1 cellular context compared by ENCODE assay signal in the genomic region with DNA sequence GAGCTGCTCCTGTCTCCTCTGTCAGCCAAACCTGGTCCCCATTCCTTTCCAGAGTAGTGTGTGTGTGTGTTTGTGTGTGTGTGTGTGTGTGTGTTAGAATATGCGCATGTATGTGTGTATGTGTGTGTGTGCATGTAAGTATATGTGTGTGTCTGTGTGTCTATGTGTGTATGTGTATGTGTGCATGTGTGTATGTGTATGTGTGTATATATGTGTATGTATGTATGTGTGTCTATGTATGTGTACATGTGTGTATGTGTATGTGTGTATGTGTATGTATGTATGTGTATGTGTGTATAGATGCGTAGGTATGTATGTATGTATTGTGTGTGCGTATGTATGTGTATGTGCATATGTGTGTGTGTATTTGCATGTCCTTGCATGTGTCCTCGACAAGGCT.
TF ChIP-seq lines count a peak whose summit lies in the region.

No MANE protein-coding gene starts in this region.

TF ChIP-seq in K562, 482 proteins besides CTCF, POLR2A, EP300 and RAD21 (continued from another document and continues in another):
- TF ChIP-seq, protein P1, sequence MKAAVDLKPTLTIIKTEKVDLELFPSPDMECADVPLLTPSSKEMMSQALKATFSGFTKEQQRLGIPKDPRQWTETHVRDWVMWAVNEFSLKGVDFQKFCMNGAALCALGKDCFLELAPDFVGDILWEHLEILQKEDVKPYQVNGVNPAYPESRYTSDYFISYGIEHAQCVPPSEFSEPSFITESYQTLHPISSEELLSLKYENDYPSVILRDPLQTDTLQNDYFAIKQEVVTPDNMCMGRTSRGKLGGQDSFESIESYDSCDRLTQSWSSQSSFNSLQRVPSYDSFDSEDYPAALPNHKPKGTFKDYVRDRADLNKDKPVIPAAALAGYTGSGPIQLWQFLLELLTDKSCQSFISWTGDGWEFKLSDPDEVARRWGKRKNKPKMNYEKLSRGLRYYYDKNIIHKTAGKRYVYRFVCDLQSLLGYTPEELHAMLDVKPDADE (conservative IDR thresholded peaks at IDR 0.05; ENCODE audit: control insufficient read depth, low read depth, low read length) = no peak
- TF ChIP-seq GABPA (tag; conservative IDR thresholded peaks at IDR 0.05; ENCODE audit: low read depth) = no peak
- TF ChIP-seq ELF2 (CRISPR knock-in tag; IDR thresholded peaks at IDR 0.05) = 0 out of 2 replicates have a peak, but pooled peaks have one; percentile 27
- no peak for TF ChIP-seq KLF16 (IDR thresholded peaks at IDR 0.05)
- TF ChIP-seq, protein P2, sequence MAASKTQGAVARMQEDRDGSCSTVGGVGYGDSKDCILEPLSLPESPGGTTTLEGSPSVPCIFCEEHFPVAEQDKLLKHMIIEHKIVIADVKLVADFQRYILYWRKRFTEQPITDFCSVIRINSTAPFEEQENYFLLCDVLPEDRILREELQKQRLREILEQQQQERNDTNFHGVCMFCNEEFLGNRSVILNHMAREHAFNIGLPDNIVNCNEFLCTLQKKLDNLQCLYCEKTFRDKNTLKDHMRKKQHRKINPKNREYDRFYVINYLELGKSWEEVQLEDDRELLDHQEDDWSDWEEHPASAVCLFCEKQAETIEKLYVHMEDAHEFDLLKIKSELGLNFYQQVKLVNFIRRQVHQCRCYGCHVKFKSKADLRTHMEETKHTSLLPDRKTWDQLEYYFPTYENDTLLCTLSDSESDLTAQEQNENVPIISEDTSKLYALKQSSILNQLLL (CRISPR knock-in tag; IDR thresholded peaks at IDR 0.05; ENCODE audit: borderline replicate concordance) = no peak
- TF ChIP-seq FOSL1 (tag; conservative IDR thresholded peaks at IDR 0.05) = no peak
- TF ChIP-seq ARNT (IDR thresholded peaks at IDR 0.05) = no peak
- TF ChIP-seq, protein P3, sequence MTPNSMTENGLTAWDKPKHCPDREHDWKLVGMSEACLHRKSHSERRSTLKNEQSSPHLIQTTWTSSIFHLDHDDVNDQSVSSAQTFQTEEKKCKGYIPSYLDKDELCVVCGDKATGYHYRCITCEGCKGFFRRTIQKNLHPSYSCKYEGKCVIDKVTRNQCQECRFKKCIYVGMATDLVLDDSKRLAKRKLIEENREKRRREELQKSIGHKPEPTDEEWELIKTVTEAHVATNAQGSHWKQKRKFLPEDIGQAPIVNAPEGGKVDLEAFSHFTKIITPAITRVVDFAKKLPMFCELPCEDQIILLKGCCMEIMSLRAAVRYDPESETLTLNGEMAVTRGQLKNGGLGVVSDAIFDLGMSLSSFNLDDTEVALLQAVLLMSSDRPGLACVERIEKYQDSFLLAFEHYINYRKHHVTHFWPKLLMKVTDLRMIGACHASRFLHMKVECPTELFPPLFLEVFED (CRISPR knock-in tag; conservative IDR thresholded peaks at IDR 0.05) = peak; percentile 76; the same call in 1 of the 2 replicates
- no peak for TF ChIP-seq ZNF282 (CRISPR knock-in tag; IDR thresholded peaks at IDR 0.05)
- no peak for TF ChIP-seq ILK (tag; IDR thresholded peaks at IDR 0.05; ENCODE audit: borderline replicate concordance, low read depth)
- TF ChIP-seq, protein P4, sequence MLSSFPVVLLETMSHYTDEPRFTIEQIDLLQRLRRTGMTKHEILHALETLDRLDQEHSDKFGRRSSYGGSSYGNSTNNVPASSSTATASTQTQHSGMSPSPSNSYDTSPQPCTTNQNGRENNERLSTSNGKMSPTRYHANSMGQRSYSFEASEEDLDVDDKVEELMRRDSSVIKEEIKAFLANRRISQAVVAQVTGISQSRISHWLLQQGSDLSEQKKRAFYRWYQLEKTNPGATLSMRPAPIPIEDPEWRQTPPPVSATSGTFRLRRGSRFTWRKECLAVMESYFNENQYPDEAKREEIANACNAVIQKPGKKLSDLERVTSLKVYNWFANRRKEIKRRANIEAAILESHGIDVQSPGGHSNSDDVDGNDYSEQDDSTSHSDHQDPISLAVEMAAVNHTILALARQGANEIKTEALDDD (IDR thresholded peaks at IDR 0.05) = no peak
- TF ChIP-seq ZNF778 (CRISPR knock-in tag; IDR thresholded peaks at IDR 0.05) = no peak
- TF ChIP-seq ELF1 (tag; IDR thresholded peaks at IDR 0.05) = no peak
- peak; percentile 52 for TF ChIP-seq NCOR1 (IDR thresholded peaks at IDR 0.05)
- no peak for TF ChIP-seq EGR1 (conservative IDR thresholded peaks at IDR 0.05)
- TF ChIP-seq, protein P5, sequence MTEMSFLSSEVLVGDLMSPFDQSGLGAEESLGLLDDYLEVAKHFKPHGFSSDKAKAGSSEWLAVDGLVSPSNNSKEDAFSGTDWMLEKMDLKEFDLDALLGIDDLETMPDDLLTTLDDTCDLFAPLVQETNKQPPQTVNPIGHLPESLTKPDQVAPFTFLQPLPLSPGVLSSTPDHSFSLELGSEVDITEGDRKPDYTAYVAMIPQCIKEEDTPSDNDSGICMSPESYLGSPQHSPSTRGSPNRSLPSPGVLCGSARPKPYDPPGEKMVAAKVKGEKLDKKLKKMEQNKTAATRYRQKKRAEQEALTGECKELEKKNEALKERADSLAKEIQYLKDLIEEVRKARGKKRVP (CRISPR knock-in tag; IDR thresholded peaks at IDR 0.05) = no peak
- TF ChIP-seq ZBTB8A (IDR thresholded peaks at IDR 0.05; ENCODE audit: partially characterized antibody) = no peak
- no peak for TF ChIP-seq ZNF507 (tag; conservative IDR thresholded peaks at IDR 0.05)
- TF ChIP-seq MECOM (CRISPR knock-in tag; IDR thresholded peaks at IDR 0.05) = no peak
- TF ChIP-seq HMGN3 (IDR thresholded peaks at IDR 0.05; ENCODE audit: borderline replicate concordance, extremely low read depth, insufficient read length, low read depth, low read length) = no peak
- TF ChIP-seq CCNT2 (IDR thresholded peaks at IDR 0.05; ENCODE audit: borderline replicate concordance, extremely low read depth, insufficient read length, low read depth, low read length) = no peak
- no peak for TF ChIP-seq SMAD4 (CRISPR knock-in tag; conservative IDR thresholded peaks at IDR 0.05)
- TF ChIP-seq, protein P6, sequence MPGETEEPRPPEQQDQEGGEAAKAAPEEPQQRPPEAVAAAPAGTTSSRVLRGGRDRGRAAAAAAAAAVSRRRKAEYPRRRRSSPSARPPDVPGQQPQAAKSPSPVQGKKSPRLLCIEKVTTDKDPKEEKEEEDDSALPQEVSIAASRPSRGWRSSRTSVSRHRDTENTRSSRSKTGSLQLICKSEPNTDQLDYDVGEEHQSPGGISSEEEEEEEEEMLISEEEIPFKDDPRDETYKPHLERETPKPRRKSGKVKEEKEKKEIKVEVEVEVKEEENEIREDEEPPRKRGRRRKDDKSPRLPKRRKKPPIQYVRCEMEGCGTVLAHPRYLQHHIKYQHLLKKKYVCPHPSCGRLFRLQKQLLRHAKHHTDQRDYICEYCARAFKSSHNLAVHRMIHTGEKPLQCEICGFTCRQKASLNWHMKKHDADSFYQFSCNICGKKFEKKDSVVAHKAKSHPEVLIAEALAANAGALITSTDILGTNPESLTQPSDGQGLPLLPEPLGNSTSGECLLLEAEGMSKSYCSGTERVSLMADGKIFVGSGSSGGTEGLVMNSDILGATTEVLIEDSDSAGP (CRISPR knock-in tag; IDR thresholded peaks at IDR 0.05) = no peak
- no peak for TF ChIP-seq ZNF57 (CRISPR knock-in tag; IDR thresholded peaks at IDR 0.05)
- peak; percentile 89 for TF ChIP-seq HLTF (IDR thresholded peaks at IDR 0.05)
- 0 out of 2 replicates have a peak, but pooled peaks have one; percentile 56 for TF ChIP-seq PHB2 (IDR thresholded peaks at IDR 0.05; ENCODE audit: low read depth)
- peak; percentile 40 for TF ChIP-seq POLR2B (IDR thresholded peaks at IDR 0.05; ENCODE audit: low read depth, partially characterized antibody)
- TF ChIP-seq XRCC4 (IDR thresholded peaks at IDR 0.05; ENCODE audit: extremely low read depth, insufficient read depth, insufficient read length) = no peak
- no peak for TF ChIP-seq TBL1XR1 (IDR thresholded peaks at IDR 0.05; ENCODE audit: low read length in 2 of 2)
- TF ChIP-seq, protein P7, sequence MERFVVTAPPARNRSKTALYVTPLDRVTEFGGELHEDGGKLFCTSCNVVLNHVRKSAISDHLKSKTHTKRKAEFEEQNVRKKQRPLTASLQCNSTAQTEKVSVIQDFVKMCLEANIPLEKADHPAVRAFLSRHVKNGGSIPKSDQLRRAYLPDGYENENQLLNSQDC (CRISPR knock-in tag; IDR thresholded peaks at IDR 0.05) = no peak
- no peak for TF ChIP-seq SMC3 (conservative IDR thresholded peaks at IDR 0.05; ENCODE audit: insufficient read depth, low read depth, low read length)
- no peak for TF ChIP-seq ZNF408 (CRISPR knock-in tag; IDR thresholded peaks at IDR 0.05; ENCODE audit: low read depth)
- TF ChIP-seq, protein P8, sequence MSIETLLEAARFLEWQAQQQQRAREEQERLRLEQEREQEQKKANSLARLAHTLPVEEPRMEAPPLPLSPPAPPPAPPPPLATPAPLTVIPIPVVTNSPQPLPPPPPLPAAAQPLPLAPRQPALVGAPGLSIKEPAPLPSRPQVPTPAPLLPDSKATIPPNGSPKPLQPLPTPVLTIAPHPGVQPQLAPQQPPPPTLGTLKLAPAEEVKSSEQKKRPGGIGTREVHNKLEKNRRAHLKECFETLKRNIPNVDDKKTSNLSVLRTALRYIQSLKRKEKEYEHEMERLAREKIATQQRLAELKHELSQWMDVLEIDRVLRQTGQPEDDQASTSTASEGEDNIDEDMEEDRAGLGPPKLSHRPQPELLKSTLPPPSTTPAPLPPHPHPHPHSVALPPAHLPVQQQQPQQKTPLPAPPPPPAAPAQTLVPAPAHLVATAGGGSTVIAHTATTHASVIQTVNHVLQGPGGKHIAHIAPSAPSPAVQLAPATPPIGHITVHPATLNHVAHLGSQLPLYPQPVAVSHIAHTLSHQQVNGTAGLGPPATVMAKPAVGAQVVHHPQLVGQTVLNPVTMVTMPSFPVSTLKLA (conservative IDR thresholded peaks at IDR 0.05) = no peak
- peak; percentile 41; the same call in 1 of the 2 replicates for TF ChIP-seq NR2C1 (IDR thresholded peaks at IDR 0.05)
- TF ChIP-seq NR2C1 (tag; IDR thresholded peaks at IDR 0.05) = no peak
- TF ChIP-seq, protein P9, sequence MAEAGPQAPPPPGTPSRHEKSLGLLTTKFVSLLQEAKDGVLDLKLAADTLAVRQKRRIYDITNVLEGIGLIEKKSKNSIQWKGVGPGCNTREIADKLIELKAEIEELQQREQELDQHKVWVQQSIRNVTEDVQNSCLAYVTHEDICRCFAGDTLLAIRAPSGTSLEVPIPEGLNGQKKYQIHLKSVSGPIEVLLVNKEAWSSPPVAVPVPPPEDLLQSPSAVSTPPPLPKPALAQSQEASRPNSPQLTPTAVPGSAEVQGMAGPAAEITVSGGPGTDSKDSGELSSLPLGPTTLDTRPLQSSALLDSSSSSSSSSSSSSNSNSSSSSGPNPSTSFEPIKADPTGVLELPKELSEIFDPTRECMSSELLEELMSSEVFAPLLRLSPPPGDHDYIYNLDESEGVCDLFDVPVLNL (CRISPR knock-in tag; IDR thresholded peaks at IDR 0.05; ENCODE audit: low read depth) = no peak
- TF ChIP-seq FOXK1 (CRISPR knock-in tag; IDR thresholded peaks at IDR 0.05; ENCODE audit: borderline replicate concordance) = no peak
- TF ChIP-seq HDAC8 (tag; IDR thresholded peaks at IDR 0.05) = no peak
- TF ChIP-seq ZNF445 (CRISPR knock-in tag; IDR thresholded peaks at IDR 0.05; ENCODE audit: low read depth) = no peak
- TF ChIP-seq SREBF1 (IDR thresholded peaks at IDR 0.05; ENCODE audit: borderline replicate concordance, low read depth, low read length) = no peak
- TF ChIP-seq ZFP1 (CRISPR knock-in tag; IDR thresholded peaks at IDR 0.05) = no peak
